Comparison of ENCODE assay signal across 1 cellular context in genomic region chr10:127945335-127945734, GRCh38.
TF ChIP-seq lines count a peak whose summit lies in the region.

No MANE protein-coding gene starts in this region.

TF ChIP-seq in HCT116, 20 proteins besides CTCF, POLR2A, EP300 and RAD21 (continued from another document):
- TF ChIP-seq REST (IDR thresholded peaks at IDR 0.05; ENCODE audit: low read depth) (no peak), EZH2phosphoT487 (IDR thresholded peaks at IDR 0.05; ENCODE audit: borderline replicate concordance) (no peak), ZNF274 (IDR thresholded peaks at IDR 0.05; ENCODE audit: low read depth, low read length) (no peak), CEBPB (IDR thresholded peaks at IDR 0.05; ENCODE audit: low read depth) (peak; percentile 12; the same call in 1 of the 2 replicates), JUND (IDR thresholded peaks at IDR 0.05) (peak; percentile 49), SIN3A (IDR thresholded peaks at IDR 0.05; ENCODE audit: low read depth) (no peak), FOSL1 (IDR thresholded peaks at IDR 0.05; ENCODE audit: low read depth) (no peak), ZFX (IDR thresholded peaks at IDR 0.05) (no peak), ZBTB33 (IDR thresholded peaks at IDR 0.05; ENCODE audit: extremely low read depth, insufficient replicate concordance, low read length) (no peak), POLR2AphosphoS5 (IDR thresholded peaks at IDR 0.05; ENCODE audit: low read depth, low read length) (peak; percentile 39; the same call in 1 of the 2 replicates)
